Comparison of ENCODE assay signal across 21 cellular contexts in genomic region chr12:132400011-132400641, GRCh38.
DNase-seq lines count a peak whose midpoint lies in the region; ATAC-seq and TF ChIP-seq lines count a peak whose summit lies in the region.
"Had no signal": no experiment of that assay in that cellular context is flagged by ENCODE, and none has a peak within 500 bp of the region (broad histone marks: within the 10 kb centered on the region; RNA-seq: fewer than 3 reads in every experiment).

No MANE protein-coding gene starts in this region.

- no peak overlapping the region for H3K9ac ChIP-seq in SK-N-MC (ENCODE audit: insufficient read length)
- H3K9ac ChIP-seq: BLaER1 had no signal

- intact Hi-C loops in lower lobe of right lung (cut with DNase I) = no loop called here

- no peaks in the 10 kb centered on the region for H3K4me1 ChIP-seq in lower lobe of right lung
- H3K4me1 ChIP-seq: SJSA1 had no signal

- DNase-seq in NCI-H1417 (lab: John Stamatoyannopoulos, UW) (peak in 2 of 3 experiments; percentile 77 to 90), NCI-H1417 treated with DMSO at 0.1 percent for 48 hours (lab: John Stamatoyannopoulos, UW) (no peak), H7 (peak; percentile 87), SK-N-MC (ENCODE audit: low read depth, low spot score) (no peak), lower lobe of right lung (peak; percentile 35), ACHN (no peak)
- DNase-seq in stimulated activated naive CD8-positive, alpha-beta T cell treated with anti-CD3 and anti-CD28 coated beads, Interleukin-15, amount 100 ng/mL, for 72 hours = no peak
- DNase-seq: 8988T; activated CD4-positive, alpha-beta T cell treated with anti-CD3 and anti-CD28 coated beads for 1 hour; caudate nucleus; mesenchymal stem cell; NCI-H1930; NCI-H526; OCI-M1; T1000 had no signal

- ATAC-seq in lower lobe of right lung (no peak), HG02610 (IDR thresholded peaks at IDR 0.05; ENCODE audit: unreplicated experiment) (no peak)
- ATAC-seq in stimulated activated naive CD8-positive, alpha-beta T cell treated with anti-CD3 and anti-CD28 coated beads, Interleukin-15, amount 100 ng/mL, for 72 hours = no peak
- ATAC-seq: esophagus mucosa; naive thymus-derived CD8-positive, alpha-beta T cell had no signal

- H3K9me3 ChIP-seq in SK-N-MC (ENCODE audit: low read depth, low read length) (no peaks in the 10 kb centered on the region), lower lobe of right lung (no peaks in the 10 kb centered on the region)
- H3K9me3 ChIP-seq: BLaER1, SJSA1 had no signal

- TF ChIP-seq CTCF in lower lobe of right lung (IDR thresholded peaks at IDR 0.05) = no peak

- no peak overlapping the region for H3K4me3 ChIP-seq in H7 (ENCODE audit: insufficient read depth, low read depth, low read length)
- H3K4me3 ChIP-seq in SK-N-MC = peak overlapping the region; percentile 75
- no peak overlapping the region for H3K4me3 ChIP-seq in lower lobe of right lung
- H3K4me3 ChIP-seq: BLaER1, SJSA1 had no signal

- no peak overlapping the region for H3K27ac Mint-ChIP-seq in stimulated activated naive CD8-positive, alpha-beta T cell treated with anti-CD3 and anti-CD28 coated beads, Interleukin-15, amount 100 ng/mL, for 72 hours
- H3K27ac Mint-ChIP-seq: activated T-helper 2 cell treated with anti-CD3 and anti-CD28 coated beads, Interferon-gamma antibody, Interleukin-2, Interleukin-4, amounts not matched to agents 10 μg/mL and 5 μg/mL and 100 μg/mL, durations not matched to agents 14 hours and 24 hours and 36 hours; naive thymus-derived CD8-positive, alpha-beta T cell had no signal

- H3K4me1 Mint-ChIP-seq in stimulated activated naive CD8-positive, alpha-beta T cell treated with anti-CD3 and anti-CD28 coated beads, Interleukin-15, amount 100 ng/mL, for 72 hours = no peaks in the 10 kb centered on the region

- H3K27ac ChIP-seq in SK-N-MC (no peak overlapping the region), lower lobe of right lung (no peak overlapping the region)
- H3K27ac ChIP-seq: BLaER1, SJSA1 had no signal

- H3K9me3 Mint-ChIP-seq in stimulated activated naive CD8-positive, alpha-beta T cell treated with anti-CD3 and anti-CD28 coated beads, Interleukin-15, amount 100 ng/mL, for 72 hours = no peaks in the 10 kb centered on the region
- H3K9me3 Mint-ChIP-seq: activated T-helper 2 cell treated with anti-CD3 and anti-CD28 coated beads, Interferon-gamma antibody, Interleukin-2, Interleukin-4, amounts not matched to agents 10 μg/mL and 5 μg/mL and 100 μg/mL, durations not matched to agents 14 hours and 24 hours and 36 hours; naive thymus-derived CD8-positive, alpha-beta T cell had no signal

- H3K36me3 ChIP-seq in H7 (replicated peaks; ENCODE audit: control insufficient read depth, insufficient read depth, low read length) = no peaks in the 10 kb centered on the region
- H3K36me3 ChIP-seq in SK-N-MC (ENCODE audit: insufficient read depth, low read length) = no peaks in the 10 kb centered on the region
- H3K36me3 ChIP-seq in lower lobe of right lung = no peaks in the 10 kb centered on the region
- H3K36me3 ChIP-seq: BLaER1, SJSA1 had no signal

- in situ Hi-C loops in ACHN (cut with HindIII; ENCODE audit: low pct_ligation_motif_present, low pct_unique_long_range_greater_than_20kb, low sequenced_read_pairs) = no loop called here

- peaks cover 83% of the 10 kb centered on the region for H3K27me3 Mint-ChIP-seq in stimulated activated naive CD8-positive, alpha-beta T cell treated with anti-CD3 and anti-CD28 coated beads, Interleukin-15, amount 100 ng/mL, for 72 hours

- H3K27me3 ChIP-seq in H7 (ENCODE audit: control insufficient read depth, insufficient read depth, low read length) (peaks cover 8% of the 10 kb centered on the region), lower lobe of right lung (ENCODE audit: low read depth) (peaks cover 59% of the 10 kb centered on the region)

- no peak overlapping the region for H3K4me3 Mint-ChIP-seq in stimulated activated naive CD8-positive, alpha-beta T cell treated with anti-CD3 and anti-CD28 coated beads, Interleukin-15, amount 100 ng/mL, for 72 hours
- H3K4me3 Mint-ChIP-seq: naive thymus-derived CD8-positive, alpha-beta T cell had no signal

Comparison
In these comparisons a context has a peak if more than half of its experiments do, and no peak if none do; other contexts are left out.
1. DNase-seq: peak in NCI-H1417 (2 of 3), H7 (single experiment) and lower lobe of right lung (single experiment); none in NCI-H1417 treated with DMSO at 0.1 percent for 48 hours (single experiment), SK-N-MC (single experiment), stimulated activated naive CD8-positive, alpha-beta T cell treated with anti-CD3 and anti-CD28 coated beads, Interleukin-15, amount 100 ng/mL, for 72 hours (0 of 2) and ACHN (single experiment).